In the genomic region with DNA sequence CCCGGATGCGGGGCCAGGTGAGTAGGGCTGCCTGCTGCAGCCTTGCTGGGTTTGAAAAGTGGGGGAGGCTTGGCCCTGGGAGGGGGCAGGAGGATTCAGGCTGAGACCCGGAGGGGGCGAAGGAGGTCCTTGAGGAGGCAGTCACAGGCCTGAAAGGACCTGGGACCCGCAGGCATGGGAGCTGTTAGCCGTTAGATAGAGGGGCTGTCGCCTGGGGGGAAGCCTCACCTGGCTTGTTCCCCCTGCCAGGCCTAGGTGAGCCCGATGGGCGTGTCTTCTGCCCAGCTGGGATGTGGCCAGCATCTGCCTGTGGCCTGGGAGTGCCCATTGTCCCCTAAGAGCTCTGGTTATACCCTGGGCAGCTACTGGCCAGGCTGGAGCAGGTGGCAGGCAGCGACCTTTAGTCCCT, we compare ENCODE assay signal across 9 cellular contexts. TPM values are rescaled to one million over a fixed set of nuclear protein-coding genes. Genes with fewer than 3 reads are reported as not detected.
DNase-seq lines count a peak whose midpoint lies in the region; TF ChIP-seq lines count a peak whose summit lies in the region.
"Had no signal": no experiment of that assay in that cellular context is flagged by ENCODE, and none has a peak within 500 bp of the region (broad histone marks: within the 10 kb centered on the region; RNA-seq: fewer than 3 reads in every experiment).

No MANE protein-coding gene starts in this region.

- H3K9me3 Mint-ChIP-seq in endodermal cell = peaks cover 5% of the 10 kb centered on the region
- peaks cover 9% of the 10 kb centered on the region for H3K9me3 Mint-ChIP-seq in osteocyte (ENCODE audit: unreplicated experiment)

- H3K9ac ChIP-seq in endodermal cell (ENCODE audit: extremely low read depth, low read length, poor library complexity, severe bottlenecking) = no peak overlapping the region

- H3K27me3 Mint-ChIP-seq in endodermal cell (ENCODE audit: insufficient read depth) = peaks cover 39% of the 10 kb centered on the region
- H3K27me3 Mint-ChIP-seq in osteocyte (ENCODE audit: unreplicated experiment) = peaks cover 3% of the 10 kb centered on the region

- H3K27ac Mint-ChIP-seq in endodermal cell = no peak overlapping the region
- H3K27ac Mint-ChIP-seq in osteocyte (ENCODE audit: unreplicated experiment) = no peak overlapping the region

- peaks cover 48% of the 10 kb centered on the region for H3K27me3 ChIP-seq in endodermal cell (ENCODE audit: control insufficient read depth, insufficient read depth, low read length, poor library complexity, severe bottlenecking)

- peak; percentile 53 for DNase-seq in DMS79 (lab: John Stamatoyannopoulos, UW)
- DNase-seq in NCI-H510A (lab: John Stamatoyannopoulos, UW) = peak; percentile 60
- peak; percentile 79 for DNase-seq in endodermal cell
- DNase-seq in osteocyte (ENCODE audit: extremely low spot score, unreplicated experiment) = no peak
- no peak for DNase-seq in cerebellar nuclear complex (lab: John Stamatoyannopoulos, UW)
- no peak for DNase-seq in NCI-H345 (lab: John Stamatoyannopoulos, UW)
- DNase-seq in foreskin melanocyte = no peak
- no peak for DNase-seq in activated CD4-positive, alpha-beta T cell treated with anti-CD3 and anti-CD28 coated beads for 48 hours

- H3K9me3 ChIP-seq in endodermal cell (ENCODE audit: control insufficient read depth, low read length) = no peaks in the 10 kb centered on the region
- H3K9me3 ChIP-seq: adrenal gland had no signal

- no peaks in the 10 kb centered on the region for H3K36me3 ChIP-seq in endodermal cell (ENCODE audit: control insufficient read depth, insufficient read depth, low read length)
- H3K36me3 ChIP-seq: adrenal gland had no signal

- 9 to 17% methylated on average over 4 to 10 of the region's 10 CpGs for WGBS in endodermal cell (ENCODE audit: insufficient coverage in 1 of 2, insufficient read length in 1 of 2), 2 experiments

- no peaks in the 10 kb centered on the region for H3K4me1 ChIP-seq in endodermal cell (ENCODE audit: control insufficient read depth, insufficient read depth, low read length)

- peaks cover 7% of the 10 kb centered on the region for H3K4me1 Mint-ChIP-seq in endodermal cell
- peaks cover 20% of the 10 kb centered on the region for H3K4me1 Mint-ChIP-seq in osteocyte (ENCODE audit: unreplicated experiment)

- no peak overlapping the region for H3K27ac ChIP-seq in endodermal cell (ENCODE audit: low read depth, low read length)

- no peak for TF ChIP-seq CTCF in endodermal cell (conservative IDR thresholded peaks at IDR 0.05)
- TF ChIP-seq CTCF in osteocyte (IDR thresholded peaks at IDR 0.05) = no peak

- H3K36me3 Mint-ChIP-seq in endodermal cell (ENCODE audit: low read depth) = no peaks in the 10 kb centered on the region
- H3K36me3 Mint-ChIP-seq in osteocyte (ENCODE audit: unreplicated experiment) = peaks cover 3% of the 10 kb centered on the region

- H3K4me3 ChIP-seq in endodermal cell (ENCODE audit: low read length) = peak overlapping the region; percentile 72
- H3K4me3 ChIP-seq: adrenal gland had no signal

- peak overlapping the region; percentile 46 for H3K4me3 Mint-ChIP-seq in endodermal cell
- H3K4me3 Mint-ChIP-seq in osteocyte (ENCODE audit: unreplicated experiment) = peak overlapping the region; percentile 60

RNA-seq across cellular contexts. Expression of a gene that starts 1.8 kb away (rescaled TPM):
- total RNA-seq in endodermal cell = 1 to 10 TPM; 4.7 to 7.0 TPM
- polyA plus RNA-seq in endodermal cell (2013, experiment 1 of 2) = 13.7 TPM
- polyA plus RNA-seq in endodermal cell (2013, experiment 2 of 2) = 7.4 TPM
- total RNA-seq in osteocyte = 5.4 and 7.7 TPM in 2 replicates

RNA-seq across cellular contexts. Expression of a gene that starts 11.2 kb away (rescaled TPM):
- total RNA-seq in endodermal cell (not detected), osteocyte (not detected in 2 replicates)
- polyA plus RNA-seq in endodermal cell (2013, experiment 1 of 2) = not detected
- polyA plus RNA-seq in endodermal cell (2013, experiment 2 of 2) = not detected
- total RNA-seq: adrenal gland had no signal

RNA-seq across cellular contexts. Expression of a gene that starts 24.2 kb away (rescaled TPM):
- total RNA-seq in endodermal cell (not detected), osteocyte (not detected in 2 replicates)
- not detected for polyA plus RNA-seq in endodermal cell (2013, experiment 1 of 2)
- polyA plus RNA-seq in endodermal cell (2013, experiment 2 of 2) = not detected
- total RNA-seq: adrenal gland had no signal
- polyA plus RNA-seq: adrenal gland had no signal

RNA-seq across cellular contexts. Expression of a gene that starts 34.4 kb away (rescaled TPM):
- total RNA-seq in endodermal cell = not detected
- not detected for polyA plus RNA-seq in endodermal cell (2013, experiment 1 of 2)
- polyA plus RNA-seq in endodermal cell (2013, experiment 2 of 2) = not detected
- not detected in 2 replicates for total RNA-seq in osteocyte
- total RNA-seq: adrenal gland had no signal
- polyA plus RNA-seq: adrenal gland had no signal

RNA-seq across cellular contexts. Expression of a gene that starts 48.1 kb away (rescaled TPM):
- total RNA-seq in endodermal cell (not detected), osteocyte (not detected in 2 replicates)
- not detected for polyA plus RNA-seq in endodermal cell (2013, experiment 1 of 2)
- not detected for polyA plus RNA-seq in endodermal cell (2013, experiment 2 of 2)
- total RNA-seq: adrenal gland had no signal
- polyA plus RNA-seq: adrenal gland had no signal

Comparison
In these comparisons a context has a peak if more than half of its experiments do, and no peak if none do; other contexts are left out.
1. DNase-seq: peak in DMS79 (single experiment), NCI-H510A (single experiment) and endodermal cell (single experiment); none in osteocyte (single experiment), cerebellar nuclear complex (0 of 2), NCI-H345 (single experiment), foreskin melanocyte (single experiment) and activated CD4-positive, alpha-beta T cell treated with anti-CD3 and anti-CD28 coated beads for 48 hours (single experiment).